ENCODE assay signal across 8 cellular contexts in genomic region chr22:41092847-41093371, GRCh38. TPM values are rescaled to one million over a fixed set of nuclear protein-coding genes. Genes with fewer than 3 reads are reported as not detected.
DNase-seq lines count a peak whose midpoint lies in the region; ATAC-seq and TF ChIP-seq lines count a peak whose summit lies in the region.

No MANE protein-coding gene starts in this region.

- H3K4me3 ChIP-seq in epithelial cell of proximal tubule (ENCODE audit: low read depth, low read length) (peak overlapping the region; percentile 91), mucosa of stomach (ENCODE audit: low read length) (peak overlapping the region; percentile 93), aorta (ENCODE audit: low read length in 2 of 2) (peak overlapping the region; percentile 98 to 100)

- DNase-seq in SKM-1 (lab: John Stamatoyannopoulos, UW; ENCODE audit: unreplicated experiment) (peak; percentile 35), SKM-1 treated with dmso at 0.1 percent for 144 hours (lab: John Stamatoyannopoulos, UW; ENCODE audit: unreplicated experiment) (no peak), UCSD-AML1 (lab: John Stamatoyannopoulos, UW; ENCODE audit: unreplicated experiment) (peak; percentile 56), epithelial cell of proximal tubule (ENCODE audit: low read depth) (no peak), aorta (peak; percentile 60 to 80), H4 (ENCODE audit: low spot score) (no peak)

- H3K9ac ChIP-seq in mucosa of stomach (ENCODE audit: low read length): peak overlapping the region; percentile 99

- no peak for TF ChIP-seq CTCF in epithelial cell of proximal tubule (conservative IDR thresholded peaks at IDR 0.05; ENCODE audit: low read depth, low read length)

- H3K36me3 ChIP-seq in KOPT-K1 (ENCODE audit: insufficient read depth, low read length) (peaks cover 10% of the 10 kb centered on the region), mucosa of stomach (ENCODE audit: control insufficient read depth, insufficient read depth, low read length) (no peaks in the 10 kb centered on the region), aorta (ENCODE audit: control insufficient read depth in 1 of 2, insufficient read depth in 2 of 2, low read length in 1 of 2) (no peaks in the 10 kb centered on the region)

- H3K9me3 ChIP-seq in KOPT-K1 (ENCODE audit: insufficient read depth, low read length, poor library complexity, severe bottlenecking): no peaks in the 10 kb centered on the region
- H3K9me3 ChIP-seq in mucosa of stomach (ENCODE audit: control insufficient read depth, low read length): no peaks in the 10 kb centered on the region
- no peaks in the 10 kb centered on the region for H3K9me3 ChIP-seq in aorta (ENCODE audit: control insufficient read depth, low read length)

- no peak for ATAC-seq in aorta (ENCODE audit: low FRiP score)

- 0% methylated on average over 31 of the region's 31 CpGs for WGBS in aorta, 2 donors

- H3K4me1 ChIP-seq in mucosa of stomach (ENCODE audit: control insufficient read depth, insufficient read depth, low read length): peaks cover 23% of the 10 kb centered on the region
- H3K4me1 ChIP-seq in aorta (ENCODE audit: control insufficient read depth in 1 of 2, insufficient read depth in 2 of 2, low read length in 2 of 2): peaks cover 0 to 3% of the 10 kb centered on the region in 2 donors

- no peaks in the 10 kb centered on the region for H3K27me3 ChIP-seq in mucosa of stomach (ENCODE audit: control insufficient read depth, insufficient read depth, low read length)
- no peaks in the 10 kb centered on the region for H3K27me3 ChIP-seq in aorta (ENCODE audit: control insufficient read depth in 1 of 2, insufficient read depth in 2 of 2, low read length in 1 of 2)

- peak overlapping the region; percentile 98 for H3K27ac ChIP-seq in KOPT-K1 (ENCODE audit: low read depth, low read length, poor library complexity, severe bottlenecking)
- peak overlapping the region; percentile 98 to 99 for H3K27ac ChIP-seq in aorta (ENCODE audit: low read depth in 1 of 2, low read length in 2 of 2)

- intact Hi-C loops in aorta (cut with DNase I): loop anchor here in 1 of 2 donors (10.0 kb wide), 1 partner anchor 102 kb away; no protein-coding TSS in a partner anchor

RNA-seq across cellular contexts. Expression of gene EP300, which starts 0.5 kb away (rescaled TPM):
- total RNA-seq in epithelial cell of proximal tubule (17.1 and 30.0 TPM in 2 replicates), aorta (10 to 100 TPM; 55.6 to 89.5 TPM)
- polyA plus RNA-seq in aorta: 10 to 100 TPM in 1 of 2 donors, 1 to 10 TPM in 1; 4.9 to 18.0 TPM
- total RNA-seq in H4 (2014; rRNA removed; shearing (Covaris generic)): 27.1 and 30.7 TPM in 2 replicates

Comparison
In these comparisons a context has a peak if more than half of its experiments do, and no peak if none do; other contexts are left out.
1. DNase-seq: peak in SKM-1 (single experiment), UCSD-AML1 (single experiment) and aorta (2 of 2); none in SKM-1 treated with dmso at 0.1 percent for 144 hours (single experiment), epithelial cell of proximal tubule (single experiment) and H4 (single experiment).
2. Peak in every context shown above with its lines, with median percentiles within 50 percentile points of each other: H3K4me3 ChIP-seq.